8 cellular contexts compared by ENCODE assay signal in genomic region chr1:207414606-207415108, GRCh38. TPM values are rescaled to one million over a fixed set of nuclear protein-coding genes. Genes with fewer than 3 reads are reported as not detected.
DNase-seq lines count a peak whose midpoint lies in the region; ATAC-seq, FAIRE-seq and TF ChIP-seq lines count a peak whose summit lies in the region.

No MANE protein-coding gene starts in this region.

- DNase-seq in stimulated activated CD4-positive, alpha-beta T cell treated with anti-CD3 and anti-CD28 coated beads, TNF-alpha, amount 100 ng/mL, for 48 hours (ENCODE audit: low read depth in 3 of 3): peak; percentile 11 to 29 (median 16)
- no peak for DNase-seq in mesenteric fat pad (ENCODE audit: low spot score)
- DNase-seq in COLO668 (lab: John Stamatoyannopoulos, UW; ENCODE audit: unreplicated experiment): no peak
- no peak for DNase-seq in D721Med (ENCODE audit: insufficient read length, low spot score)
- DNase-seq in NCI-H187 (lab: John Stamatoyannopoulos, UW): no peak

- no peak for FAIRE-seq in D721Med (lab: Jason Lieb, UNC)

- ATAC-seq in HG02938 (IDR thresholded peaks at IDR 0.05; ENCODE audit: unreplicated experiment): peak; percentile 90

- TF ChIP-seq POLR2A in GM19099 (IDR thresholded peaks at IDR 0.05; ENCODE audit: extremely low read depth, insufficient read length, low read depth): peak; percentile 37
- TF ChIP-seq POLR2A in Raji (IDR thresholded peaks at IDR 0.05; ENCODE audit: insufficient read depth, low read depth, low read length): peak; percentile 51; the same call in 1 of the 2 replicates

- TF ChIP-seq CTCF in D721Med (IDR thresholded peaks at IDR 0.05; ENCODE audit: insufficient read depth, missing control alignments): no peak

RNA-seq across cellular contexts. Expression of gene CR2, which starts 39.5 kb away (rescaled TPM):
- total RNA-seq in mesenteric fat pad: not detected

Comparison
In these comparisons a context has a peak if more than half of its experiments do, and no peak if none do; other contexts are left out.
1. DNase-seq: peak in stimulated activated CD4-positive, alpha-beta T cell treated with anti-CD3 and anti-CD28 coated beads, TNF-alpha, amount 100 ng/mL, for 48 hours (3 of 3); none in mesenteric fat pad (single experiment), COLO668 (single experiment), D721Med (single experiment) and NCI-H187 (0 of 2).